In the genomic region with DNA sequence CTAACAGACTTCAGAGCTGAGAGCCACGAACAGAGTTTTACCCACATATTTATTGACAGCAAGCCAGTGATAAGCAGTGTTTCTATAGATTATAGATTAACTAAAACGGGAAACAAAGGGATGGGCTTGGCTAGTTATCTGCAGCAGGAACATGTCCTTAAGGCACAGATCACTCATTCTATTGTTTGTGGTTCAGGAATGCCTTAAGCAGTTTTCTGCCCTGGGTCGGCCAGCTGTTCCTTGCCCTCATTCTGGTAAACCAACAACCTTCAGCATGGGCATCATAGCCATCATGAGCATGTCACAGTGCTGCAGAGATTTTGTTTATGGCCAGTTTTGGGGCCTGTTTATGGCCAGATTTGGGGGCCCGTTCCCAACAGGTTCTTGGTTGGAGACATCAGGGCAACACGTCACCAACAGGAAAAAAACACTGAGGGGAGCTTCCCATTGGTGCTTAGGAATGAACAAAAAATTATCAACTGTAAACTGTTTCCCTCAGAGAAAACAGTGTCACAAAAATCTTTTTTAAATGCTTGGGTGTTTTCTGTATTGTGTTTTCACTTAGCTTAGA, we compare ENCODE assay signal across 11 cellular contexts. TPM values are rescaled to one million over a fixed set of nuclear protein-coding genes. Genes with fewer than 3 reads are reported as not detected.
"Had no signal": no experiment of that assay in that cellular context is flagged by ENCODE, and none has a peak within 500 bp of the region (broad histone marks: within the 10 kb centered on the region; RNA-seq: fewer than 3 reads in every experiment).

No MANE protein-coding gene starts in this region.

RNA-seq across cellular contexts. Expression of gene LYG2, which starts 22.8 kb away (rescaled TPM):
- total RNA-seq: activated CD4-positive, alpha-beta T cell treated with anti-CD3 and anti-CD28 coated beads for 36 hours; activated CD4-positive, alpha-beta T cell treated with anti-CD3 and anti-CD28 coated beads, Interleukin-2, amount 10 ng/mL, durations not matched to agents 7 days and 5 days; activated CD8-positive, alpha-beta T cell treated with anti-CD3 and anti-CD28 coated beads, Interleukin-2, amount 10 ng/mL, durations not matched to agents 7 days and 5 days; activated naive CD8-positive, alpha-beta T cell treated with anti-CD3 and anti-CD28 coated beads, Interleukin-2, amount 10 ng/mL, durations not matched to agents 7 days and 5 days; activated T-helper 2 cell treated with anti-CD3 and anti-CD28 coated beads, Interferon-gamma antibody, Interleukin-2, Interleukin-4, amounts not matched to agents 10 μg/mL and 5 μg/mL and 100 μg/mL, durations not matched to agents 14 hours and 24 hours and 36 hours; adrenal gland; bronchial epithelial cell; SJSA1; T-cell; T-helper 17 cell; WTC11 had no signal
- polyA plus RNA-seq: adrenal gland had no signal
